In genomic region chr20:46012926-46013825, GRCh38 we compare ENCODE assay signal across 1 cellular context.
TF ChIP-seq lines count a peak whose summit lies in the region.

No MANE protein-coding gene starts in this region.

TF ChIP-seq in GM12878, 131 proteins besides CTCF, POLR2A, EP300 and RAD21:
- TF ChIP-seq, protein P1, sequence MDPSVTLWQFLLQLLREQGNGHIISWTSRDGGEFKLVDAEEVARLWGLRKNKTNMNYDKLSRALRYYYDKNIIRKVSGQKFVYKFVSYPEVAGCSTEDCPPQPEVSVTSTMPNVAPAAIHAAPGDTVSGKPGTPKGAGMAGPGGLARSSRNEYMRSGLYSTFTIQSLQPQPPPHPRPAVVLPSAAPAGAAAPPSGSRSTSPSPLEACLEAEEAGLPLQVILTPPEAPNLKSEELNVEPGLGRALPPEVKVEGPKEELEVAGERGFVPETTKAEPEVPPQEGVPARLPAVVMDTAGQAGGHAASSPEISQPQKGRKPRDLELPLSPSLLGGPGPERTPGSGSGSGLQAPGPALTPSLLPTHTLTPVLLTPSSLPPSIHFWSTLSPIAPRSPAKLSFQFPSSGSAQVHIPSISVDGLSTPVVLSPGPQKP (IDR thresholded peaks at IDR 0.05; ENCODE audit: low read depth, low read length): no peak
- TF ChIP-seq IKZF2 (IDR thresholded peaks at IDR 0.05): no peak
- no peak for TF ChIP-seq LARP7 (IDR thresholded peaks at IDR 0.05)
- TF ChIP-seq RELA (IDR thresholded peaks at IDR 0.05; ENCODE audit: borderline replicate concordance, partially characterized antibody): no peak
- TF ChIP-seq, protein P2, sequence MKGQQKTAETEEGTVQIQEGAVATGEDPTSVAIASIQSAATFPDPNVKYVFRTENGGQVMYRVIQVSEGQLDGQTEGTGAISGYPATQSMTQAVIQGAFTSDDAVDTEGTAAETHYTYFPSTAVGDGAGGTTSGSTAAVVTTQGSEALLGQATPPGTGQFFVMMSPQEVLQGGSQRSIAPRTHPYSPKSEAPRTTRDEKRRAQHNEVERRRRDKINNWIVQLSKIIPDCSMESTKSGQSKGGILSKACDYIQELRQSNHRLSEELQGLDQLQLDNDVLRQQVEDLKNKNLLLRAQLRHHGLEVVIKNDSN (IDR thresholded peaks at IDR 0.05; ENCODE audit: borderline replicate concordance, extremely low read length, insufficient read depth, low read depth, low read length): no peak
- TF ChIP-seq MAX (IDR thresholded peaks at IDR 0.05; ENCODE audit: low read depth, low read length): no peak
- TF ChIP-seq, protein P3, sequence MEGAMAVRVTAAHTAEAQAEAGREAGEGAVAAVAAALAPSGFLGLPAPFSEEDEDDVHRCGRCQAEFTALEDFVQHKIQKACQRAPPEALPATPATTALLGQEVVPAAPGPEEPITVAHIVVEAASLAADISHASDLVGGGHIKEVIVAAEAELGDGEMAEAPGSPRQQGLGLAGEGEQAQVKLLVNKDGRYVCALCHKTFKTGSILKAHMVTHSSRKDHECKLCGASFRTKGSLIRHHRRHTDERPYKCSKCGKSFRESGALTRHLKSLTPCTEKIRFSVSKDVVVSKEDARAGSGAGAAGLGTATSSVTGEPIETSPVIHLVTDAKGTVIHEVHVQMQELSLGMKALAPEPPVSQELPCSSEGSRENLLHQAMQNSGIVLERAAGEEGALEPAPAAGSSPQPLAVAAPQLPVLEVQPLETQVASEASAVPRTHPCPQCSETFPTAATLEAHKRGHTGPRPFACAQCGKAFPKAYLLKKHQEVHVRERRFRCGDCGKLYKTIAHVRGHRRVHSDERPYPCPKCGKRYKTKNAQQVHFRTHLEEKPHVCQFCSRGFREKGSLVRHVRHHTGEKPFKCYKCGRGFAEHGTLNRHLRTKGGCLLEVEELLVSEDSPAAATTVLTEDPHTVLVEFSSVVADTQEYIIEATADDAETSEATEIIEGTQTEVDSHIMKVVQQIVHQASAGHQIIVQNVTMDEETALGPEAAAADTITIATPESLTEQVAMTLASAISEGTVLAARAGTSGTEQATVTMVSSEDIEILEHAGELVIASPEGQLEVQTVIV (IDR thresholded peaks at IDR 0.05; ENCODE audit: borderline replicate concordance, partially characterized antibody): no peak
- TF ChIP-seq, protein P4, sequence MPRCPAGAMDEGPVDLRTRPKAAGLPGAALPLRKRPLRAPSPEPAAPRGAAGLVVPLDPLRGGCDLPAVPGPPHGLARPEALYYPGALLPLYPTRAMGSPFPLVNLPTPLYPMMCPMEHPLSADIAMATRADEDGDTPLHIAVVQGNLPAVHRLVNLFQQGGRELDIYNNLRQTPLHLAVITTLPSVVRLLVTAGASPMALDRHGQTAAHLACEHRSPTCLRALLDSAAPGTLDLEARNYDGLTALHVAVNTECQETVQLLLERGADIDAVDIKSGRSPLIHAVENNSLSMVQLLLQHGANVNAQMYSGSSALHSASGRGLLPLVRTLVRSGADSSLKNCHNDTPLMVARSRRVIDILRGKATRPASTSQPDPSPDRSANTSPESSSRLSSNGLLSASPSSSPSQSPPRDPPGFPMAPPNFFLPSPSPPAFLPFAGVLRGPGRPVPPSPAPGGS (IDR thresholded peaks at IDR 0.05; ENCODE audit: borderline replicate concordance, insufficient read depth, low read depth, low read length, poor library complexity, severe bottlenecking): no peak
- TF ChIP-seq SRF (IDR thresholded peaks at IDR 0.05; ENCODE audit: low read depth in 2 of 2, low read length in 2 of 2): no peak
- TF ChIP-seq KDM1A (IDR thresholded peaks at IDR 0.05; ENCODE audit: borderline replicate concordance): no peak
- TF ChIP-seq, protein P5, sequence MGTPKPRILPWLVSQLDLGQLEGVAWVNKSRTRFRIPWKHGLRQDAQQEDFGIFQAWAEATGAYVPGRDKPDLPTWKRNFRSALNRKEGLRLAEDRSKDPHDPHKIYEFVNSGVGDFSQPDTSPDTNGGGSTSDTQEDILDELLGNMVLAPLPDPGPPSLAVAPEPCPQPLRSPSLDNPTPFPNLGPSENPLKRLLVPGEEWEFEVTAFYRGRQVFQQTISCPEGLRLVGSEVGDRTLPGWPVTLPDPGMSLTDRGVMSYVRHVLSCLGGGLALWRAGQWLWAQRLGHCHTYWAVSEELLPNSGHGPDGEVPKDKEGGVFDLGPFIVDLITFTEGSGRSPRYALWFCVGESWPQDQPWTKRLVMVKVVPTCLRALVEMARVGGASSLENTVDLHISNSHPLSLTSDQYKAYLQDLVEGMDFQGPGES (IDR thresholded peaks at IDR 0.05): no peak
- TF ChIP-seq NFXL1 (IDR thresholded peaks at IDR 0.05; ENCODE audit: borderline replicate concordance): no peak
- no peak for TF ChIP-seq CBX5 (IDR thresholded peaks at IDR 0.05; ENCODE audit: low read depth)
- no peak for TF ChIP-seq EED (IDR thresholded peaks at IDR 0.05; ENCODE audit: low read depth)
- TF ChIP-seq CBX3 (IDR thresholded peaks at IDR 0.05; ENCODE audit: borderline replicate concordance, low read depth): no peak
- TF ChIP-seq, protein P6, sequence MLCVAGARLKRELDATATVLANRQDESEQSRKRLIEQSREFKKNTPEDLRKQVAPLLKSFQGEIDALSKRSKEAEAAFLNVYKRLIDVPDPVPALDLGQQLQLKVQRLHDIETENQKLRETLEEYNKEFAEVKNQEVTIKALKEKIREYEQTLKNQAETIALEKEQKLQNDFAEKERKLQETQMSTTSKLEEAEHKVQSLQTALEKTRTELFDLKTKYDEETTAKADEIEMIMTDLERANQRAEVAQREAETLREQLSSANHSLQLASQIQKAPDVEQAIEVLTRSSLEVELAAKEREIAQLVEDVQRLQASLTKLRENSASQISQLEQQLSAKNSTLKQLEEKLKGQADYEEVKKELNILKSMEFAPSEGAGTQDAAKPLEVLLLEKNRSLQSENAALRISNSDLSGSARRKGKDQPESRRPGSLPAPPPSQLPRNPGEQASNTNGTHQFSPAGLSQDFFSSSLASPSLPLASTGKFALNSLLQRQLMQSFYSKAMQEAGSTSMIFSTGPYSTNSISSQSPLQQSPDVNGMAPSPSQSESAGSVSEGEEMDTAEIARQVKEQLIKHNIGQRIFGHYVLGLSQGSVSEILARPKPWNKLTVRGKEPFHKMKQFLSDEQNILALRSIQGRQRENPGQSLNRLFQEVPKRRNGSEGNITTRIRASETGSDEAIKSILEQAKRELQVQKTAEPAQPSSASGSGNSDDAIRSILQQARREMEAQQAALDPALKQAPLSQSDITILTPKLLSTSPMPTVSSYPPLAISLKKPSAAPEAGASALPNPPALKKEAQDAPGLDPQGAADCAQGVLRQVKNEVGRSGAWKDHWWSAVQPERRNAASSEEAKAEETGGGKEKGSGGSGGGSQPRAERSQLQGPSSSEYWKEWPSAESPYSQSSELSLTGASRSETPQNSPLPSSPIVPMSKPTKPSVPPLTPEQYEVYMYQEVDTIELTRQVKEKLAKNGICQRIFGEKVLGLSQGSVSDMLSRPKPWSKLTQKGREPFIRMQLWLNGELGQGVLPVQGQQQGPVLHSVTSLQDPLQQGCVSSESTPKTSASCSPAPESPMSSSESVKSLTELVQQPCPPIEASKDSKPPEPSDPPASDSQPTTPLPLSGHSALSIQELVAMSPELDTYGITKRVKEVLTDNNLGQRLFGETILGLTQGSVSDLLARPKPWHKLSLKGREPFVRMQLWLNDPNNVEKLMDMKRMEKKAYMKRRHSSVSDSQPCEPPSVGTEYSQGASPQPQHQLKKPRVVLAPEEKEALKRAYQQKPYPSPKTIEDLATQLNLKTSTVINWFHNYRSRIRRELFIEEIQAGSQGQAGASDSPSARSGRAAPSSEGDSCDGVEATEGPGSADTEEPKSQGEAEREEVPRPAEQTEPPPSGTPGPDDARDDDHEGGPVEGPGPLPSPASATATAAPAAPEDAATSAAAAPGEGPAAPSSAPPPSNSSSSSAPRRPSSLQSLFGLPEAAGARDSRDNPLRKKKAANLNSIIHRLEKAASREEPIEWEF (IDR thresholded peaks at IDR 0.05; ENCODE audit: insufficient replicate concordance, low read depth, low read length): no peak
- no peak for TF ChIP-seq TCF3 (IDR thresholded peaks at IDR 0.05; ENCODE audit: borderline replicate concordance, insufficient read depth, low read depth, low read length)
- TF ChIP-seq NR2C2 (IDR thresholded peaks at IDR 0.05; ENCODE audit: borderline replicate concordance, control insufficient read depth, insufficient read length, low read depth): no peak
